1 cellular context compared by ENCODE assay signal in the genomic region with DNA sequence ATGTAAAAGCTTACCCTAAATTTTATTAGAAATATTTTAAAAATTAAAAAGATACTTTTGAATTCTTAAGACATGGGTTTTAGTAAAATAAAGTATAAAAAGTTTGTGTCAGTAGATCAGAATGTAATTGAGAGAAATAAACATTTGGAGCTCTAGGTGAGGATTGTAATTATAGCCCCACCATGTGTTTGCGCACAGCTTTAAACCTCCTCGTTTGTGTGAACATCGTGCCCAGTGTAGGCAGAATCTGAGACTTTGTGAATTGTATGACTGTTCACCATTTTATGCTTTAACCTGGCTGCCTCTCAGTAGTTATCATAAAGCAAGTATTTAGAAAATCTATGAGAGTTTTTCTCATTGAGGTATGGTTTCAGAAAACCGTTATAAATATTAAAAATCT.
TF ChIP-seq lines count a peak whose summit lies in the region.

No MANE protein-coding gene starts in this region.

TF ChIP-seq in GM23338, 12 proteins besides CTCF, POLR2A, EP300 and RAD21 (continued from another document):
- TF ChIP-seq ZNF462 (CRISPR knock-in tag; IDR thresholded peaks at IDR 0.05) (no peak), STAT1 (IDR thresholded peaks at IDR 0.05; ENCODE audit: unreplicated experiment) (no peak), NANOG (IDR thresholded peaks at IDR 0.05; ENCODE audit: borderline replicate concordance) (no peak), EZH2 (IDR thresholded peaks at IDR 0.05; ENCODE audit: low read depth, unreplicated experiment) (no peak), REST (IDR thresholded peaks at IDR 0.05; ENCODE audit: unreplicated experiment) (no peak), JUNB (IDR thresholded peaks at IDR 0.05; ENCODE audit: unreplicated experiment) (no peak), CREB1 (CRISPR knock-in tag; IDR thresholded peaks at IDR 0.05; ENCODE audit: low read depth) (no peak), ZNF114 (CRISPR knock-in tag; IDR thresholded peaks at IDR 0.05) (no peak), POLR2AphosphoS5 (IDR thresholded peaks at IDR 0.05; ENCODE audit: low read depth) (no peak), EZH2phosphoT487 (IDR thresholded peaks at IDR 0.05; ENCODE audit: unreplicated experiment) (no peak), ZNF331 (CRISPR knock-in tag; IDR thresholded peaks at IDR 0.05; ENCODE audit: low read depth) (no peak)
TF ChIP-seq in GM23338: peak in this region for 0.
